ENCODE assay signal across 23 cellular contexts in genomic region chr21:39666681-39667315, GRCh38. TPM values are rescaled to one million over a fixed set of nuclear protein-coding genes. Genes with fewer than 3 reads are reported as not detected.
"Had no signal": no experiment of that assay in that cellular context is flagged by ENCODE, and none has a peak within 500 bp of the region (broad histone marks: within the 10 kb centered on the region; RNA-seq: fewer than 3 reads in every experiment).

No MANE protein-coding gene starts in this region.

- H3K27me3 ChIP-seq: brain microvascular endothelial cell, right atrium auricular region, testis had no signal

- H3K36me3 ChIP-seq: brain microvascular endothelial cell, left ventricle myocardium inferior, right atrium auricular region had no signal

- H3K4me1 Mint-ChIP-seq: activated B cell treated with CpG ODN at 0.5 μM for 24 hours; activated CD4-positive, alpha-beta memory T cell treated with anti-CD3 and anti-CD28 coated beads, Interleukin-2, amount 10 ng/mL, durations not matched to agents 7 days and 5 days; activated CD8-positive, alpha-beta memory T cell treated with anti-CD3 and anti-CD28 coated beads, Interleukin-2, amount 10 ng/mL, durations not matched to agents 7 days and 5 days; activated naive CD8-positive, alpha-beta T cell treated with anti-CD3 and anti-CD28 coated beads, Interleukin-2, amount 10 ng/mL, durations not matched to agents 7 days and 5 days; activated T-helper 17 cell treated with anti-CD3 and anti-CD28 coated beads, Interleukin-2, amount 50 U/mL, for 72 hours; stimulated activated naive CD8-positive, alpha-beta T cell treated with anti-CD3 and anti-CD28 coated beads, Interleukin-15, amount 100 ng/mL, for 72 hours had no signal

- H3K36me3 Mint-ChIP-seq: activated CD8-positive, alpha-beta memory T cell treated with anti-CD3 and anti-CD28 coated beads, Interleukin-2, amount 10 ng/mL, durations not matched to agents 7 days and 5 days; activated naive CD8-positive, alpha-beta T cell treated with anti-CD3 and anti-CD28 coated beads, Interleukin-2, amount 10 ng/mL, durations not matched to agents 7 days and 5 days; naive thymus-derived CD8-positive, alpha-beta T cell had no signal

- ATAC-seq: activated CD8-positive, alpha-beta memory T cell treated with anti-CD3 and anti-CD28 coated beads, Interleukin-2, amount 10 ng/mL, durations not matched to agents 7 days and 5 days; activated T-helper 17 cell treated with anti-CD3 and anti-CD28 coated beads, Interleukin-2, amount 50 U/mL, for 72 hours; naive thymus-derived CD8-positive, alpha-beta T cell; stimulated activated naive CD8-positive, alpha-beta T cell treated with anti-CD3 and anti-CD28 coated beads, Interleukin-15, amount 100 ng/mL, for 72 hours had no signal

- H3K27ac Mint-ChIP-seq: activated B cell treated with CpG ODN at 0.5 μM for 24 hours; activated CD4-positive, alpha-beta memory T cell treated with anti-CD3 and anti-CD28 coated beads, Interleukin-2, amount 10 ng/mL, durations not matched to agents 7 days and 5 days; activated CD8-positive, alpha-beta memory T cell treated with anti-CD3 and anti-CD28 coated beads, Interleukin-2, amount 10 ng/mL, durations not matched to agents 7 days and 5 days; activated naive CD8-positive, alpha-beta T cell treated with anti-CD3 and anti-CD28 coated beads, Interleukin-2, amount 10 ng/mL, durations not matched to agents 7 days and 5 days; activated T-helper 17 cell treated with anti-CD3 and anti-CD28 coated beads, Interleukin-2, amount 50 U/mL, for 72 hours; naive thymus-derived CD8-positive, alpha-beta T cell; progenitor cell of endocrine pancreas; stimulated activated naive CD8-positive, alpha-beta T cell treated with anti-CD3 and anti-CD28 coated beads, Interleukin-15, amount 100 ng/mL, for 72 hours had no signal

- H3K4me3 Mint-ChIP-seq: activated B cell treated with CpG ODN at 0.5 μM for 24 hours; activated CD4-positive, alpha-beta memory T cell treated with anti-CD3 and anti-CD28 coated beads, Interleukin-2, amount 10 ng/mL, durations not matched to agents 7 days and 5 days; activated CD8-positive, alpha-beta memory T cell treated with anti-CD3 and anti-CD28 coated beads, Interleukin-2, amount 10 ng/mL, durations not matched to agents 7 days and 5 days; activated naive CD8-positive, alpha-beta T cell treated with anti-CD3 and anti-CD28 coated beads, Interleukin-2, amount 10 ng/mL, durations not matched to agents 7 days and 5 days; activated T-helper 17 cell treated with anti-CD3 and anti-CD28 coated beads, Interleukin-2, amount 50 U/mL, for 72 hours; naive thymus-derived CD8-positive, alpha-beta T cell; stimulated activated naive CD8-positive, alpha-beta T cell treated with anti-CD3 and anti-CD28 coated beads, Interleukin-15, amount 100 ng/mL, for 72 hours had no signal

- H3K4me3 ChIP-seq: left ventricle myocardium inferior, right atrium auricular region, testis had no signal

- DNase-seq: activated B cell treated with CpG ODN at 0.5 μM for 24 hours; activated CD4-positive, alpha-beta memory T cell treated with anti-CD3 and anti-CD28 coated beads, Interleukin-2, amount 10 ng/mL, durations not matched to agents 7 days and 5 days; activated CD4-positive, alpha-beta T cell treated with anti-CD3 and anti-CD28 coated beads for 4 hours; activated CD8-positive, alpha-beta memory T cell treated with anti-CD3 and anti-CD28 coated beads, Interleukin-2, amount 10 ng/mL, durations not matched to agents 7 days and 5 days; activated naive CD4-positive, alpha-beta T cell; activated naive CD8-positive, alpha-beta T cell treated with anti-CD3 and anti-CD28 coated beads, Interleukin-2, amount 10 ng/mL, durations not matched to agents 7 days and 5 days; activated T-cell treated with anti-CD3 and anti-CD28 coated beads, Interleukin-2, amount 50 U/mL, for 1 hour; anterior cingulate cortex; brain microvascular endothelial cell; central memory CD4-positive, alpha-beta T cell; kidney; left ventricle myocardium inferior; mammary epithelial cell; naive thymus-derived CD8-positive, alpha-beta T cell; nucleus accumbens; small intestine; stimulated activated CD4-positive, alpha-beta T cell treated with anti-CD3 and anti-CD28 coated beads, Interleukin-15, amount 100 ng/mL, for 24 hours; stimulated activated CD4-positive, alpha-beta T cell treated with anti-CD3 and anti-CD28 coated beads, Interleukin-2, amount 100 ng/mL, for 48 hours; stimulated activated naive CD8-positive, alpha-beta T cell treated with anti-CD3 and anti-CD28 coated beads, Interleukin-15, amount 100 ng/mL, for 72 hours; testis had no signal

- H3K27me3 Mint-ChIP-seq: activated B cell treated with CpG ODN at 0.5 μM for 24 hours; activated CD4-positive, alpha-beta memory T cell treated with anti-CD3 and anti-CD28 coated beads, Interleukin-2, amount 10 ng/mL, durations not matched to agents 7 days and 5 days; activated CD8-positive, alpha-beta memory T cell treated with anti-CD3 and anti-CD28 coated beads, Interleukin-2, amount 10 ng/mL, durations not matched to agents 7 days and 5 days; activated naive CD8-positive, alpha-beta T cell treated with anti-CD3 and anti-CD28 coated beads, Interleukin-2, amount 10 ng/mL, durations not matched to agents 7 days and 5 days; stimulated activated naive CD8-positive, alpha-beta T cell treated with anti-CD3 and anti-CD28 coated beads, Interleukin-15, amount 100 ng/mL, for 72 hours had no signal

- H3K27ac ChIP-seq: brain microvascular endothelial cell, left ventricle myocardium inferior, right atrium auricular region, testis had no signal

- H3K9me3 Mint-ChIP-seq: activated B cell treated with CpG ODN at 0.5 μM for 24 hours; activated naive CD8-positive, alpha-beta T cell treated with anti-CD3 and anti-CD28 coated beads, Interleukin-2, amount 10 ng/mL, durations not matched to agents 7 days and 5 days; naive thymus-derived CD8-positive, alpha-beta T cell; stimulated activated naive CD8-positive, alpha-beta T cell treated with anti-CD3 and anti-CD28 coated beads, Interleukin-15, amount 100 ng/mL, for 72 hours had no signal

- H3K4me1 ChIP-seq: left ventricle myocardium inferior, right atrium auricular region, testis had no signal

- H3K9me3 ChIP-seq: left ventricle myocardium inferior, right atrium auricular region, testis had no signal

RNA-seq across cellular contexts. Expression of gene B3GALT5, which starts 54.1 kb away (rescaled TPM):
- total RNA-seq: activated B cell treated with CpG ODN at 0.5 μM for 24 hours; activated CD4-positive, alpha-beta memory T cell treated with anti-CD3 and anti-CD28 coated beads, Interleukin-2, amount 10 ng/mL, durations not matched to agents 7 days and 5 days; activated CD8-positive, alpha-beta memory T cell treated with anti-CD3 and anti-CD28 coated beads, Interleukin-2, amount 10 ng/mL, durations not matched to agents 7 days and 5 days; activated naive CD8-positive, alpha-beta T cell treated with anti-CD3 and anti-CD28 coated beads, Interleukin-2, amount 10 ng/mL, durations not matched to agents 7 days and 5 days; mammary epithelial cell; naive thymus-derived CD8-positive, alpha-beta T cell; right atrium auricular region had no signal
